8 cellular contexts compared by ENCODE assay signal in the genomic region with DNA sequence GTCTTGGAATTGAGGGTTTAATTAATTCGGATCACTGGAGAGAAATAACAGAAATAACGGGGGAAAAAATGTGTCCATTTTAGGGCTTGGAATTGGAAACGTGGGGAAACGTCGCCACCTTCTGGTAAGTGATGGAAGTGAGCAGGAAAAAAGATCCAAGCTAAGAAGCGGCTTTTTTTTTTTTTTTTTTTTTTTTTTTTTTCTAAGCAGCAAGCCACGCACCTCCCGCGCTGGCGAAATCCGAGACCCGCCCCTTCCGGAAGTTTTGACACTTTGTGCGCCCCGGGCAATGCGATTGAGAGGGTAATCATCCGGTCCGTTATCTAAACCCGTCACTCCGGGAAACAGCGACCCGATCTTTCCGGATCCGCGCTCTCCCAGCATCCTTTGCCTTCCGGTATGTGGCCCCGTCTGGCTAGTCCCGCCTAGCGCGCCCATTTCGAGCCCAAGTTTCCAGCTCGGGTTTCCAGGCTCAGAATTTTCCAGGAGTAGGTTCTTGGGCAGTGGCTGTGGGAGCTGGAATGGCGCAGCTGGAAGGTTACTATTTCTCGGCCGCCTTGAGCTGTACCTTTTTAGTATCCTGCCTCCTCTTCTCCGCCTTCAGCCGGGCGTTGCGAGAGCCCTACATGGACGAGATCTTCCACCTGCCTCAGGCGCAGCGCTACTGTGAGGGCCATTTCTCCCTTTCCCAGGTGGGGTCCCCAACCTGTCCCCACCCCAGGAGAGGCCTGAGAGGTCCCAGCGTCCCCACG. TPM values are rescaled to one million over a fixed set of nuclear protein-coding genes. Genes with fewer than 3 reads are reported as not detected.
DNase-seq lines count a peak whose midpoint lies in the region; ATAC-seq and TF ChIP-seq lines count a peak whose summit lies in the region.

A gene with protein sequence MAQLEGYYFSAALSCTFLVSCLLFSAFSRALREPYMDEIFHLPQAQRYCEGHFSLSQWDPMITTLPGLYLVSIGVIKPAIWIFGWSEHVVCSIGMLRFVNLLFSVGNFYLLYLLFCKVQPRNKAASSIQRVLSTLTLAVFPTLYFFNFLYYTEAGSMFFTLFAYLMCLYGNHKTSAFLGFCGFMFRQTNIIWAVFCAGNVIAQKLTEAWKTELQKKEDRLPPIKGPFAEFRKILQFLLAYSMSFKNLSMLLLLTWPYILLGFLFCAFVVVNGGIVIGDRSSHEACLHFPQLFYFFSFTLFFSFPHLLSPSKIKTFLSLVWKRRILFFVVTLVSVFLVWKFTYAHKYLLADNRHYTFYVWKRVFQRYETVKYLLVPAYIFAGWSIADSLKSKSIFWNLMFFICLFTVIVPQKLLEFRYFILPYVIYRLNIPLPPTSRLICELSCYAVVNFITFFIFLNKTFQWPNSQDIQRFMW (plus strand): TSS at position 418 of the 752 bp plus-strand sequence. CDS start 104 bp downstream, at position 522.

- peak within 1 kb of the TSS; percentile 92 for H3K4me3 ChIP-seq in LNCaP clone FGC (ENCODE audit: low read depth, low read length)
- H3K4me3 ChIP-seq in fibroblast of mammary gland (ENCODE audit: control insufficient read depth, low read depth, low read length) = peak within 1 kb of the TSS; percentile 84

- H3K27me3 Mint-ChIP-seq in activated T-helper 17 cell treated with anti-CD3 and anti-CD28 coated beads, Interleukin-2, amount 50 U/mL, for 72 hours = no peaks in the 10 kb centered on the region
- peaks cover 0 to 2% (median 0%) of the 10 kb centered on the region in 5 donors for H3K27me3 Mint-ChIP-seq in naive thymus-derived CD8-positive, alpha-beta T cell

- TF ChIP-seq CTCF in LNCaP clone FGC (IDR thresholded peaks at IDR 0.05; ENCODE audit: control insufficient read depth, extremely low read depth, insufficient read depth) (peak; percentile 59), RWPE1 (conservative IDR thresholded peaks at IDR 0.05; ENCODE audit: low read depth) (peak; percentile 52), fibroblast of mammary gland (conservative IDR thresholded peaks at IDR 0.05; ENCODE audit: control insufficient read depth, insufficient read depth, low read depth, low read length) (peak; percentile 64)

- DNase-seq in ELF-1 (ENCODE audit: low read depth, low spot score) (peak; percentile 98), GOT3 (lab: John Stamatoyannopoulos, UW) (peak; percentile 84), LNCaP clone FGC (ENCODE audit: low read depth) (peak; percentile 93), RWPE1 (ENCODE audit: low spot score) (peak; percentile 84), fibroblast of mammary gland (ENCODE audit: low read depth) (peak; percentile 96)
- peak; percentile 80 to 98 (median 96) for DNase-seq in naive thymus-derived CD8-positive, alpha-beta T cell
- DNase-seq in stimulated activated naive CD4-positive, alpha-beta T cell (lab: John Stamatoyannopoulos, UW) = peak; percentile 92 to 97 (median 96)

- CTCF ChIA-PET in RWPE1 (lab: Yijun Ruan, JAX) = interaction anchor here (0.7 to 3.0 kb wide), 3 partner anchors 698 to 1266 kb away, joined by 3 to 17 read pairs (median 5); a partner anchor contains a TSS

- POLR2A ChIA-PET in RWPE1 (lab: Yijun Ruan, JAX; ENCODE audit: low non-redundant PET) = interaction anchor here (0.6 to 1.0 kb wide), 2 partner anchors 1267 to 1521 kb away, joined by 3 to 17 read pairs; a partner anchor contains a TSS
- POLR2A ChIA-PET in naive thymus-derived CD8-positive, alpha-beta T cell (lab: Charles Lee) = interaction anchor here (0.5 to 3.3 kb wide), 14 partner anchors 30 to 1749 kb away, joined by 3 to 72 read pairs (median 4); a partner anchor contains a TSS

- peak; percentile 99 for ATAC-seq in activated T-helper 17 cell treated with anti-CD3 and anti-CD28 coated beads, Interleukin-2, amount 50 U/mL, for 72 hours (replicated peaks)
- ATAC-seq in naive thymus-derived CD8-positive, alpha-beta T cell = peak; percentile 97 to 99

- peak within 1 kb of the TSS; percentile 81 for H3K27ac ChIP-seq in RWPE1

- H3K36me3 Mint-ChIP-seq in activated T-helper 17 cell treated with anti-CD3 and anti-CD28 coated beads, Interleukin-2, amount 50 U/mL, for 72 hours (ENCODE audit: low read depth) = peaks cover 23% of the 10 kb centered on the region
- peaks cover 0 to 20% (median 0%) of the 10 kb centered on the region in 3 donors for H3K36me3 Mint-ChIP-seq in naive thymus-derived CD8-positive, alpha-beta T cell

- H3K9me3 Mint-ChIP-seq in activated T-helper 17 cell treated with anti-CD3 and anti-CD28 coated beads, Interleukin-2, amount 50 U/mL, for 72 hours = no peaks in the 10 kb centered on the region
- no peaks in the 10 kb centered on the region for H3K9me3 Mint-ChIP-seq in naive thymus-derived CD8-positive, alpha-beta T cell

- peak within 1 kb of the TSS; percentile 97 for H3K27ac Mint-ChIP-seq in activated T-helper 17 cell treated with anti-CD3 and anti-CD28 coated beads, Interleukin-2, amount 50 U/mL, for 72 hours
- peak within 1 kb of the TSS; percentile 92 to 99 (median 99) for H3K27ac Mint-ChIP-seq in naive thymus-derived CD8-positive, alpha-beta T cell

- peak within 1 kb of the TSS; percentile 95 for H3K4me3 Mint-ChIP-seq in activated T-helper 17 cell treated with anti-CD3 and anti-CD28 coated beads, Interleukin-2, amount 50 U/mL, for 72 hours
- H3K4me3 Mint-ChIP-seq in naive thymus-derived CD8-positive, alpha-beta T cell = peak within 1 kb of the TSS; percentile 91 to 98 (median 96)

- H3K4me1 Mint-ChIP-seq in activated T-helper 17 cell treated with anti-CD3 and anti-CD28 coated beads, Interleukin-2, amount 50 U/mL, for 72 hours = no peaks in the 10 kb centered on the region
- H3K4me1 Mint-ChIP-seq in naive thymus-derived CD8-positive, alpha-beta T cell = peaks cover 5 to 29% (median 24%) of the 10 kb centered on the region in 4 donors

RNA-seq across cellular contexts. Expression of the gene that starts here (rescaled TPM):
- 10 to 100 TPM; 17.9 to 23.1 TPM for total RNA-seq in activated T-helper 17 cell treated with anti-CD3 and anti-CD28 coated beads, Interleukin-2, amount 50 U/mL, for 72 hours
- 10 to 100 TPM; 18.2 to 21.0 TPM for total RNA-seq in naive thymus-derived CD8-positive, alpha-beta T cell
- 1 to 10 TPM; 2.9 to 4.0 (median 3.1) TPM for polyA plus RNA-seq in naive thymus-derived CD8-positive, alpha-beta T cell

Comparison
In these comparisons a context has a peak if more than half of its experiments do, and no peak if none do; other contexts are left out.
1. Peak in every context shown above with its lines: DNase-seq, ATAC-seq, H3K4me3 ChIP-seq and H3K27ac ChIP-seq.